ENCODE assay signal across 11 cellular contexts in genomic region chr14:22849212-22849819, GRCh38. TPM values are rescaled to one million over a fixed set of nuclear protein-coding genes. Genes with fewer than 3 reads are reported as not detected.
DNase-seq lines count a peak whose midpoint lies in the region; ATAC-seq, FAIRE-seq and TF ChIP-seq lines count a peak whose summit lies in the region.
"Had no signal": no experiment of that assay in that cellular context is flagged by ENCODE, and none has a peak within 500 bp of the region (broad histone marks: within the 10 kb centered on the region; RNA-seq: fewer than 3 reads in every experiment).

No MANE protein-coding gene starts in this region.

- FAIRE-seq in urothelium cell line (lab: Jason Lieb, UNC), result no peak

- H3K9me3 Mint-ChIP-seq in osteocyte (ENCODE audit: unreplicated experiment), result no peaks in the 10 kb centered on the region
- H3K9me3 Mint-ChIP-seq in activated T-cell treated with anti-CD3 and anti-CD28 coated beads, Interleukin-2, amount 50 U/mL, for 72 hours, result no peaks in the 10 kb centered on the region
- H3K9me3 Mint-ChIP-seq: activated T-helper 17 cell treated with anti-CD3 and anti-CD28 coated beads, Interleukin-2, amount 50 U/mL, for 72 hours had no signal

- H3K36me3 ChIP-seq in adrenal gland (replicated peaks in 1 of 2), result peaks cover 0 to 26% of the 10 kb centered on the region in 2 donors

- DNase-seq in AG10803 (ENCODE audit: low read depth) (peak; percentile 70), adrenal gland (peak in 4 of 7 donors; percentile 29 to 49 (median 36)), glomerular visceral epithelial cell (ENCODE audit: extremely low spot score) (peak; percentile 51), osteocyte (ENCODE audit: extremely low spot score, unreplicated experiment) (no peak), LoVo (ENCODE audit: low spot score) (no peak), urothelium cell line (ENCODE audit: low spot score) (no peak)
- no peak for DNase-seq in activated T-cell treated with anti-CD3 and anti-CD28 coated beads, Interleukin-2, amount 50 U/mL, for 72 hours
- DNase-seq: stimulated activated CD4-positive, alpha-beta T cell treated with anti-CD3 and anti-CD28 coated beads, Interleukin-15, amount 100 ng/mL, for 24 hours had no signal

- TF ChIP-seq CTCF in AG10803 (conservative IDR thresholded peaks at IDR 0.05; ENCODE audit: low read length) (no peak), adrenal gland (IDR thresholded peaks at IDR 0.05) (no peak), osteocyte (IDR thresholded peaks at IDR 0.05) (no peak)

- H3K27me3 ChIP-seq in adrenal gland, result no peaks in the 10 kb centered on the region

- H3K27me3 Mint-ChIP-seq in osteocyte (ENCODE audit: unreplicated experiment), result no peaks in the 10 kb centered on the region
- peaks cover 13% of the 10 kb centered on the region for H3K27me3 Mint-ChIP-seq in activated T-cell treated with anti-CD3 and anti-CD28 coated beads, Interleukin-2, amount 50 U/mL, for 72 hours (ENCODE audit: low read depth)

- H3K4me1 ChIP-seq in adrenal gland (replicated peaks in 1 of 2), result peaks cover 5 to 54% of the 10 kb centered on the region in 2 donors

- H3K36me3 Mint-ChIP-seq in osteocyte (ENCODE audit: unreplicated experiment), result peaks cover 25% of the 10 kb centered on the region
- no peaks in the 10 kb centered on the region for H3K36me3 Mint-ChIP-seq in activated T-cell treated with anti-CD3 and anti-CD28 coated beads, Interleukin-2, amount 50 U/mL, for 72 hours (ENCODE audit: insufficient read depth in 2 of 2)

- H3K9me3 ChIP-seq in adrenal gland (replicated peaks in 1 of 3), result no peaks in the 10 kb centered on the region

- H3K27ac ChIP-seq in adrenal gland, result peak overlapping the region in 3 of 5 donors; percentile 37 to 84 (median 76)
- H3K27ac ChIP-seq: C4-2B had no signal

- H3K4me1 Mint-ChIP-seq in osteocyte (ENCODE audit: unreplicated experiment), result peaks cover 78% of the 10 kb centered on the region
- H3K4me1 Mint-ChIP-seq in activated T-cell treated with anti-CD3 and anti-CD28 coated beads, Interleukin-2, amount 50 U/mL, for 72 hours (ENCODE audit: low read depth), result peaks cover 17% of the 10 kb centered on the region

- intact Hi-C loops in adrenal gland (cut with DNase I), result no loop called here

- 68 to 82% (median 74%) methylated on average over 10 to 19 of the region's 19 CpGs for WGBS in adrenal gland, 4 donors

- ATAC-seq in GM18867 (IDR thresholded peaks at IDR 0.05; ENCODE audit: unreplicated experiment), result no peak
- no peak for ATAC-seq in activated T-cell treated with anti-CD3 and anti-CD28 coated beads, Interleukin-2, amount 50 U/mL, for 72 hours (replicated peaks in 1 of 2)
- ATAC-seq: activated T-helper 17 cell treated with anti-CD3 and anti-CD28 coated beads, Interleukin-2, amount 50 U/mL, for 72 hours had no signal

- H3K4me3 ChIP-seq in AG10803 (ENCODE audit: low read length) (no peak overlapping the region), adrenal gland (no peak overlapping the region)

- no peak overlapping the region for H3K4me3 Mint-ChIP-seq in osteocyte (ENCODE audit: unreplicated experiment)
- no peak overlapping the region for H3K4me3 Mint-ChIP-seq in activated T-cell treated with anti-CD3 and anti-CD28 coated beads, Interleukin-2, amount 50 U/mL, for 72 hours
- H3K4me3 Mint-ChIP-seq: activated T-helper 17 cell treated with anti-CD3 and anti-CD28 coated beads, Interleukin-2, amount 50 U/mL, for 72 hours had no signal

- H3K27ac Mint-ChIP-seq in osteocyte (ENCODE audit: unreplicated experiment), result peak overlapping the region; percentile 96
- no peak overlapping the region for H3K27ac Mint-ChIP-seq in activated T-cell treated with anti-CD3 and anti-CD28 coated beads, Interleukin-2, amount 50 U/mL, for 72 hours

- no peak for TF ChIP-seq POLR2A in adrenal gland (IDR thresholded peaks at IDR 0.05)

RNA-seq across cellular contexts. Expression of gene MMP14, which starts 12.9 kb away (rescaled TPM):
- total RNA-seq in adrenal gland (100 to 1,000 TPM in 4 of 8 donors, 10 to 100 TPM in 4; 55.7 to 161 (median 97.8) TPM), osteocyte (490 and 518 TPM in 2 replicates)
- polyA plus RNA-seq in adrenal gland, result 10 to 100 TPM; 15.5 to 65.2 (median 17.0) TPM
- 1 to 10 TPM; 1.4 to 6.8 TPM for total RNA-seq in activated T-cell treated with anti-CD3 and anti-CD28 coated beads, Interleukin-2, amount 50 U/mL, for 72 hours

RNA-seq across cellular contexts. Expression of gene MRPL52, which starts 19.6 kb away (rescaled TPM):
- 100 to 1,000 TPM in 4 of 8 donors, 10 to 100 TPM in 4; 58.3 to 390 (median 102) TPM for total RNA-seq in adrenal gland
- polyA plus RNA-seq in adrenal gland, result 100 to 1,000 TPM in 2 of 3 donors, 10 to 100 TPM in 1; 66.0 to 337 (median 256) TPM
- total RNA-seq in osteocyte, result 74.3 and 74.7 TPM in 2 replicates
- total RNA-seq in activated T-cell treated with anti-CD3 and anti-CD28 coated beads, Interleukin-2, amount 50 U/mL, for 72 hours, result 10 to 100 TPM; 76.9 to 80.4 TPM

RNA-seq across cellular contexts. Expression of gene LRP10, which starts 22.2 kb away (rescaled TPM):
- total RNA-seq in adrenal gland, result 100 to 1,000 TPM in 4 of 8 donors, 10 to 100 TPM in 4; 74.5 to 207 (median 104) TPM
- polyA plus RNA-seq in adrenal gland, result 10 to 100 TPM; 13.1 to 26.8 (median 14.8) TPM
- total RNA-seq in osteocyte, result 171 and 182 TPM in 2 replicates
- 10 to 100 TPM; 66.5 to 78.4 TPM for total RNA-seq in activated T-cell treated with anti-CD3 and anti-CD28 coated beads, Interleukin-2, amount 50 U/mL, for 72 hours

RNA-seq across cellular contexts. Expression of gene REM2, which starts 33.7 kb away (rescaled TPM):
- under 1 TPM in 4 of 8 donors, not detected in 4; 0.15 to 0.28 (median 0.23) TPM for total RNA-seq in adrenal gland
- 1 to 10 TPM in 1 of 3 donors, under 1 TPM in 2; 0.09 to 1.2 (median 0.64) TPM for polyA plus RNA-seq in adrenal gland
- 0.18 and 0.35 TPM in 2 replicates for total RNA-seq in osteocyte
- 1 to 10 TPM; 4.6 to 4.7 TPM for total RNA-seq in activated T-cell treated with anti-CD3 and anti-CD28 coated beads, Interleukin-2, amount 50 U/mL, for 72 hours

RNA-seq across cellular contexts. Expression of gene SLC7A7, which starts 34.1 kb away (rescaled TPM):
- 10 to 100 TPM in 7 of 8 donors, 1 to 10 TPM in 1; 7.3 to 30.5 (median 20.7) TPM for total RNA-seq in adrenal gland
- 10 to 100 TPM in 1 of 3 donors, 1 to 10 TPM in 2; 4.0 to 10.1 (median 6.5) TPM for polyA plus RNA-seq in adrenal gland
- total RNA-seq in osteocyte, result 1.2 and 1.6 TPM in 2 replicates
- total RNA-seq in activated T-cell treated with anti-CD3 and anti-CD28 coated beads, Interleukin-2, amount 50 U/mL, for 72 hours, result 1 to 10 TPM in 1 of 2 donors, under 1 TPM in 1; 0.21 to 1.5 TPM

Comparison
In these comparisons a context has a peak if more than half of its experiments do, and no peak if none do; other contexts are left out.
1. DNase-seq: peak in AG10803 (single experiment), adrenal gland (4 of 7) and glomerular visceral epithelial cell (single experiment); none in osteocyte (single experiment), LoVo (single experiment), urothelium cell line (single experiment) and activated T-cell treated with anti-CD3 and anti-CD28 coated beads, Interleukin-2, amount 50 U/mL, for 72 hours (0 of 2).
2. RNA of gene MMP14, which starts 12.9 kb away (total RNA-seq): 490 to 518 TPM in osteocyte and 55.7 to 161 TPM in adrenal gland; 1.4 to 6.8 TPM in activated T-cell treated with anti-CD3 and anti-CD28 coated beads, Interleukin-2, amount 50 U/mL, for 72 hours; every median in the first group is over 4 times any median in the second.